Comparison of ENCODE assay signal across 8 cellular contexts in the genomic region with DNA sequence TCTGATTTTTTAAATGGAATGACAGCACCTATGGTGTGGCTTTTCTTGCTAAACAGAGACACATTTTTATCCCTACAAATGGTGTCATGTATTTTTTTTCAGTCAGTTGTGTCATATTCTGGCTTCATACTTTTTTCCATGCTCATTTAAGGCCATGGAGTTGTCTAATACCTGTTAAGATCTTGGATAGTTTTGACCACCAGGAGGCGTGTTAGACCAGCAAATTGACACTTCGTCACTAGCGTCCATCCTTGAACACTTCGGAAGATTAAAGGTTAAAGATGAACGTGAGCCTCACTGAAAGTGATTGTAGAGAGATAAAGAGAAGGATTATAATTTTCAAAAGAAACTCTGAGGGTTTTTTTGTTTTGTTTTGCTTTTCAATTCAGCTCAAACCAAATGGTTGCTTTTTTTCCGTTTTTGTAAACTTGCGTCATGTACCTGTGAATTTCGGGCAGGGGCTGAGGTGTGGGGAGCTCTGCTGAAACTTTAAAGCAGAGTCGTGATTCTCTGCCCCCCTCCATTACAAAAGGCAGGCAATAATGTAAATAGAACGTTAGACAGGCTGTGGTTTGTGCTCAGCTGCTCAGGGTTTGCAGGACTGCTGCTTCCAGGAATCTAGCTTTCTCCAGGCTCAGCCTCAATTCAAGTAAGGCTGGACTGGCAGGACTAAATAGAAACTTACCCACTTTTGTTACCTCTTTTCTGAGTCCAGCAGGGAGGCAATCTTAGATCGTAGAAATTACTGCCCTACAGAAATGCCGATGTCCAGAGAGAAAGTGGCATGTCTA.
DNase-seq lines count a peak whose midpoint lies in the region; ATAC-seq and TF ChIP-seq lines count a peak whose summit lies in the region.

No MANE protein-coding gene starts in this region.

- CTCF ChIA-PET in WTC11 (lab: Charles Lee): interaction anchor here (0.6 to 5.3 kb wide), 21 partner anchors 8 to 1002 kb away, joined by 3 to 50 read pairs (median 3); no protein-coding TSS in a partner anchor

- peak; percentile 47 for DNase-seq in EH (ENCODE audit: low read depth)
- peak; percentile 2 for DNase-seq in NCI-H2227 treated with DMSO at 0.1 percent for 48 hours (lab: John Stamatoyannopoulos, UW)
- DNase-seq in WTC11 (ENCODE audit: low spot score): peak; percentile 45
- DNase-seq in glomerular visceral epithelial cell (ENCODE audit: extremely low spot score): peak; percentile 72
- DNase-seq in putamen (ENCODE audit: low spot score): peak; percentile 33

- POLR2A ChIA-PET in WTC11 (lab: Charles Lee): no interaction called here

- H3K36me3 Mint-ChIP-seq in WTC11: no peaks in the 10 kb centered on the region

- peak overlapping the region; percentile 38; the same call in 1 of the 2 replicates for H3K4me3 Mint-ChIP-seq in WTC11

- H3K4me1 Mint-ChIP-seq in WTC11: peaks cover 12% of the 10 kb centered on the region

- ATAC-seq in HG02610 (IDR thresholded peaks at IDR 0.05; ENCODE audit: unreplicated experiment) (peak; percentile 55), WTC11 (peak; percentile 66), GM18858 (IDR thresholded peaks at IDR 0.05; ENCODE audit: unreplicated experiment) (no peak), GM21737 (IDR thresholded peaks at IDR 0.05; ENCODE audit: unreplicated experiment) (no peak)

- H3K27ac Mint-ChIP-seq in WTC11: no peak overlapping the region

- no peaks in the 10 kb centered on the region for H3K9me3 Mint-ChIP-seq in WTC11

- peak; percentile 77 for TF ChIP-seq CTCF in WTC11 (IDR thresholded peaks at IDR 0.05)

- H3K27me3 Mint-ChIP-seq in WTC11 (ENCODE audit: low read depth): peaks cover 14% of the 10 kb centered on the region

TF ChIP-seq in WTC11, 78 proteins besides CTCF, POLR2A, EP300 and RAD21:
- TF ChIP-seq ELF4 (CRISPR knock-in tag; IDR thresholded peaks at IDR 0.05; ENCODE audit: low read depth): no peak
- no peak for TF ChIP-seq ZNF263 (CRISPR knock-in tag; IDR thresholded peaks at IDR 0.05; ENCODE audit: low read depth)
- TF ChIP-seq, protein P1, sequence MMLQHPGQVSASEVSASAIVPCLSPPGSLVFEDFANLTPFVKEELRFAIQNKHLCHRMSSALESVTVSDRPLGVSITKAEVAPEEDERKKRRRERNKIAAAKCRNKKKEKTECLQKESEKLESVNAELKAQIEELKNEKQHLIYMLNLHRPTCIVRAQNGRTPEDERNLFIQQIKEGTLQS (CRISPR knock-in tag; conservative IDR thresholded peaks at IDR 0.05): no peak
TF ChIP-seq in WTC11: peak in this region for 0.

Comparison
In these comparisons a context has a peak if more than half of its experiments do, and no peak if none do; other contexts are left out.
1. DNase-seq: peak in every context shown above with its lines; median percentile 72 in glomerular visceral epithelial cell; 47 in EH; 45 in WTC11; 33 in putamen; 2 in NCI-H2227 treated with DMSO at 0.1 percent for 48 hours.
2. ATAC-seq: peak in HG02610 (single experiment) and WTC11 (single experiment); none in GM18858 (single experiment) and GM21737 (single experiment).